In genomic region chr10:128922172-128922571, GRCh38 we compare ENCODE assay signal across 21 cellular contexts.
"Had no signal": no experiment of that assay in that cellular context is flagged by ENCODE, and none has a peak within 500 bp of the region (broad histone marks: within the 10 kb centered on the region; RNA-seq: fewer than 3 reads in every experiment).

No MANE protein-coding gene starts in this region.

- H3K9me3 ChIP-seq: neutrophil, pancreas, SK-N-SH, upper lobe of left lung had no signal

- DNase-seq: activated CD4-positive, alpha-beta T cell treated with anti-CD3 and anti-CD28 coated beads, Interleukin-2, amount 10 ng/mL, durations not matched to agents 7 days and 5 days; activated CD8-positive, alpha-beta memory T cell treated with anti-CD3 and anti-CD28 coated beads, Interleukin-2, amount 10 ng/mL, durations not matched to agents 7 days and 5 days; activated CD8-positive, alpha-beta T cell treated with anti-CD3 and anti-CD28 coated beads for 36 hours; activated effector memory CD4-positive, alpha-beta T cell treated with anti-CD3 and anti-CD28 coated beads, Interleukin-2, amount 50 U/mL, for 16 hours; activated naive CD4-positive, alpha-beta T cell treated with anti-CD3 and anti-CD28 coated beads, Interleukin-2, amount 50 U/mL, for 16 hours; activated naive CD8-positive, alpha-beta T cell treated with anti-CD3 and anti-CD28 coated beads, Interleukin-2, amount 50 U/mL, for 24 hours; activated T-cell treated with anti-CD3 and anti-CD28 coated beads for 4 hours; effector CD4-positive, alpha-beta T cell; foreskin melanocyte; hippocampal formation; pancreas; SK-N-SH; stimulated activated CD4-positive, alpha-beta T cell treated with anti-CD3 and anti-CD28 coated beads, Interleukin-4, amount 100 ng/mL, for 4 hours; stimulated activated naive CD8-positive, alpha-beta T cell treated with anti-CD3 and anti-CD28 coated beads, Interleukin-15, Interleukin-2, amounts not matched to agents 100 U/mL and 50 U/mL, for 24 hours; T-cell had no signal

- H3K4me3 ChIP-seq: cardiac muscle cell, pancreas, upper lobe of left lung had no signal

- FAIRE-seq: endometrium, pancreas had no signal

- ATAC-seq: activated CD4-positive, CD25-positive, alpha-beta regulatory T cell treated with anti-CD3 and anti-CD28 coated beads, Interleukin-2, amount 50 U/mL, for 24 hours; activated CD8-positive, alpha-beta memory T cell treated with anti-CD3 and anti-CD28 coated beads, Interleukin-2, amount 10 ng/mL, durations not matched to agents 7 days and 5 days; activated CD8-positive, alpha-beta T cell treated with anti-CD3 and anti-CD28 coated beads for 36 hours; activated naive CD8-positive, alpha-beta T cell treated with anti-CD3 and anti-CD28 coated beads, Interleukin-2, amount 50 U/mL, for 24 hours; stimulated activated naive CD8-positive, alpha-beta T cell treated with anti-CD3 and anti-CD28 coated beads, Interleukin-15, Interleukin-2, amounts not matched to agents 100 U/mL and 50 U/mL, for 24 hours; T-cell had no signal

- H3K36me3 ChIP-seq: cardiac muscle cell, neutrophil, pancreas, upper lobe of left lung had no signal

- H3K27me3 ChIP-seq: cardiac muscle cell, upper lobe of left lung had no signal

- H3K27ac ChIP-seq: cardiac muscle cell, neutrophil, pancreas, upper lobe of left lung, VCaP had no signal
